In the genomic region with DNA sequence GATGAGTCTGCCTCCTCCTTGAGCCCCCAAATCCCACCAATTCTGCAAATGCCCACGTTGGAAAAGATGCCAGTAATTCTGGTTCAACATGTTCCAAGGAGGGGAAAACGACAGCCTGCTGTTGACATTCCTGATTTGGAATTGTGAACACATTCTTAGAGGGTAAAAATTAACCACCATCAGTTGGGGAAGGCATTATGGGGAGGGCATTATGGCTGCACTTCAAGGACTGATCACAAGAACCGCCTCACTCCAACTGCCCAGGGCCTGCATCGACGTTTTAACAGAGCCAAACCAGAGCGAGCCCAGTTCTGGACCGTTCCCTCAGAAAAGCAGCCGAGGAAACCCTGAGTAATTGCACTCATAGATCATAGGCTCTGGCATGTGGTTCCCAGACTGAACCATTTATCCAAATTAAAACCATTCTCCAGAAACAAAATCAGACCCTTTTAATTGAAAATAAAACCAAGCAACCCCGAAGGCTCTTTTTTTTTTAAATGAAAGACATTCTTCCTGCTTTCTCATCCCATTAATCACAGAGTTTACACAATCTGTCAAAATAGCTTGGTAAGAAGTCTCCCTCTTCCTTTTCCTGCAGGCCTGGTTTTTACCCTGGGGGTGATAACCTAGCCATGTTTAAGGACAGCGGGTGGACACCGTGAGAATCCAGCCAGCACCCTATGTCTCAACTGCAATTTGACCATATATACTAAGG, we compare ENCODE assay signal across 1 cellular context.
TF ChIP-seq lines count a peak whose summit lies in the region.

No MANE protein-coding gene starts in this region.

TF ChIP-seq in K562, 482 proteins besides CTCF, POLR2A, EP300 and RAD21 (continued from another document):
- TF ChIP-seq, protein P1, sequence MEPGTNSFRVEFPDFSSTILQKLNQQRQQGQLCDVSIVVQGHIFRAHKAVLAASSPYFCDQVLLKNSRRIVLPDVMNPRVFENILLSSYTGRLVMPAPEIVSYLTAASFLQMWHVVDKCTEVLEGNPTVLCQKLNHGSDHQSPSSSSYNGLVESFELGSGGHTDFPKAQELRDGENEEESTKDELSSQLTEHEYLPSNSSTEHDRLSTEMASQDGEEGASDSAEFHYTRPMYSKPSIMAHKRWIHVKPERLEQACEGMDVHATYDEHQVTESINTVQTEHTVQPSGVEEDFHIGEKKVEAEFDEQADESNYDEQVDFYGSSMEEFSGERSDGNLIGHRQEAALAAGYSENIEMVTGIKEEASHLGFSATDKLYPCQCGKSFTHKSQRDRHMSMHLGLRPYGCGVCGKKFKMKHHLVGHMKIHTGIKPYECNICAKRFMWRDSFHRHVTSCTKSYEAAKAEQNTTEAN (CRISPR knock-in tag; IDR thresholded peaks at IDR 0.05), result no peak
- TF ChIP-seq PHTF2 (CRISPR knock-in tag; IDR thresholded peaks at IDR 0.05) (no peak), FUS (optimal IDR thresholded peaks at IDR 0.05; ENCODE audit: low read depth, low read length) (no peak), SIN3B (IDR thresholded peaks at IDR 0.05; ENCODE audit: low read depth) (no peak)
- TF ChIP-seq, protein P2, sequence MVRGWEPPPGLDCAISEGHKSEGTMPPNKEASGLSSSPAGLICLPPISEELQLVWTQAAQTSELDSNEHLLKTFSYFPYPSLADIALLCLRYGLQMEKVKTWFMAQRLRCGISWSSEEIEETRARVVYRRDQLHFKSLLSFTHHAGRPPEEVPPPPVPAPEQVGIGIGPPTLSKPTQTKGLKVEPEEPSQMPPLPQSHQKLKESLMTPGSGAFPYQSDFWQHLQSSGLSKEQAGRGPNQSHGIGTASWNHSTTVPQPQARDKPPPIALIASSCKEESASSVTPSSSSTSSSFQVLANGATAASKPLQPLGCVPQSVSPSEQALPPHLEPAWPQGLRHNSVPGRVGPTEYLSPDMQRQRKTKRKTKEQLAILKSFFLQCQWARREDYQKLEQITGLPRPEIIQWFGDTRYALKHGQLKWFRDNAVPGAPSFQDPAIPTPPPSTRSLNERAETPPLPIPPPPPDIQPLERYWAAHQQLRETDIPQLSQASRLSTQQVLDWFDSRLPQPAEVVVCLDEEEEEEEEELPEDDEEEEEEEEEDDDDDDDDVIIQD (CRISPR knock-in tag; IDR thresholded peaks at IDR 0.05), result no peak
- TF ChIP-seq, protein P3, sequence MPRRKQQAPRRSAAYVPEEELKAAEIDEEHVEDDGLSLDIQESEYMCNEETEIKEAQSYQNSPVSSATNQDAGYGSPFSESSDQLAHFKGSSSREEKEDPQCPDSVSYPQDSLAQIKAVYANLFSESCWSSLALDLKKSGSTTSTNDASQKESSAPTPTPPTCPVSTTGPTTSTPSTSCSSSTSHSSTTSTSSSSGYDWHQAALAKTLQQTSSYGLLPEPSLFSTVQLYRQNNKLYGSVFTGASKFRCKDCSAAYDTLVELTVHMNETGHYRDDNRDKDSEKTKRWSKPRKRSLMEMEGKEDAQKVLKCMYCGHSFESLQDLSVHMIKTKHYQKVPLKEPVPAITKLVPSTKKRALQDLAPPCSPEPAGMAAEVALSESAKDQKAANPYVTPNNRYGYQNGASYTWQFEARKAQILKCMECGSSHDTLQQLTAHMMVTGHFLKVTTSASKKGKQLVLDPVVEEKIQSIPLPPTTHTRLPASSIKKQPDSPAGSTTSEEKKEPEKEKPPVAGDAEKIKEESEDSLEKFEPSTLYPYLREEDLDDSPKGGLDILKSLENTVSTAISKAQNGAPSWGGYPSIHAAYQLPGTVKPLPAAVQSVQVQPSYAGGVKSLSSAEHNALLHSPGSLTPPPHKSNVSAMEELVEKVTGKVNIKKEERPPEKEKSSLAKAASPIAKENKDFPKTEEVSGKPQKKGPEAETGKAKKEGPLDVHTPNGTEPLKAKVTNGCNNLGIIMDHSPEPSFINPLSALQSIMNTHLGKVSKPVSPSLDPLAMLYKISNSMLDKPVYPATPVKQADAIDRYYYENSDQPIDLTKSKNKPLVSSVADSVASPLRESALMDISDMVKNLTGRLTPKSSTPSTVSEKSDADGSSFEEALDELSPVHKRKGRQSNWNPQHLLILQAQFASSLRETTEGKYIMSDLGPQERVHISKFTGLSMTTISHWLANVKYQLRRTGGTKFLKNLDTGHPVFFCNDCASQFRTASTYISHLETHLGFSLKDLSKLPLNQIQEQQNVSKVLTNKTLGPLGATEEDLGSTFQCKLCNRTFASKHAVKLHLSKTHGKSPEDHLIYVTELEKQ (CRISPR knock-in tag; IDR thresholded peaks at IDR 0.05), result no peak
